12 cellular contexts compared by ENCODE assay signal in the genomic region with DNA sequence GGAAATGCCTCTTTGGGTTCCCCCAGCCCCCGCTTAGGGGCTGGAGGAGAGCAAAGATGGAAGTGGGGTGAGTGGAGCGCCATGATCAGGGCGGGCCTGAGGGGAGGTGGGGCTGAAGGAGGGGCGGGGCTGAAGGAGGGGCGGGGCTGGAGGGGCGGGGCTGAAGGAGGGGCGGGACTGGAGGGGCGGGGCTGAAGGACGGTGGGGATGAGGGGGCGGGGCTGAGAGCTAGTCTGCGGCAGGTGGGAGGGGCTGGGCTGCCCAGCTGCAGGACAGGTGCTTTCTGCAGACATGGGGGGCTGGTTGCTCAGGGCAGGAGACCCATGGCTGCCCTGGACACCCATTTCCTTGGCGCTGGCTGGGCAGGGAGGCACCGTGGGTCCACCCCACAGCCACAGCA. TPM values are rescaled to one million over a fixed set of nuclear protein-coding genes. Genes with fewer than 3 reads are reported as not detected.
DNase-seq lines count a peak whose midpoint lies in the region; ATAC-seq and TF ChIP-seq lines count a peak whose summit lies in the region.
"Had no signal": no experiment of that assay in that cellular context is flagged by ENCODE, and none has a peak within 500 bp of the region (broad histone marks: within the 10 kb centered on the region; RNA-seq: fewer than 3 reads in every experiment).

No MANE protein-coding gene starts in this region.

- no peak overlapping the region for H3K9ac ChIP-seq in HCT116 (ENCODE audit: low read length)

- H3K27ac ChIP-seq in HCT116 (ENCODE audit: low read depth, low read length): no peak overlapping the region
- H3K27ac ChIP-seq: brain microvascular endothelial cell, SJCRH30, tibial artery had no signal

- no peaks in the 10 kb centered on the region for H3K9me3 ChIP-seq in HCT116 (ENCODE audit: control insufficient read depth in 1 of 2, insufficient read depth in 1 of 2, low read depth in 1 of 2, low read length in 2 of 2)
- H3K9me3 ChIP-seq: SJCRH30, tibial artery had no signal

- CTCF ChIA-PET in HCT116 (lab: Charles Lee): no interaction called here

- DNase-seq in activated T-cell treated with anti-CD3 and anti-CD28 coated beads, Interleukin-2, amount 50 U/mL, for 24 hours: peak; percentile 37
- DNase-seq in activated T-cell treated with anti-CD3 and anti-CD28 coated beads, Interleukin-2, amount 50 U/mL, for 1 hour: no peak
- DNase-seq in HCT116 (ENCODE audit: low read depth, low spot score) (no peak), activated gamma-delta T cell (lab: John Stamatoyannopoulos, UW) (no peak), NCI-H446 treated with DMSO at 0.1 percent for 48 hours (lab: John Stamatoyannopoulos, UW) (no peak), SKM-1 treated with dmso at 0.1 percent for 144 hours (lab: John Stamatoyannopoulos, UW; ENCODE audit: unreplicated experiment) (no peak)
- DNase-seq in activated naive CD8-positive, alpha-beta T cell treated with anti-CD3 and anti-CD28 coated beads for 36 hours: peak; percentile 36
- DNase-seq in stimulated activated CD8-positive, alpha-beta memory T cell treated with anti-CD3 and anti-CD28 coated beads, Interleukin-2, amount 100 ng/mL, for 48 hours (ENCODE audit: low read depth in 2 of 2): peak; percentile 12 to 22
- DNase-seq: brain microvascular endothelial cell, left cardiac atrium, tibial artery had no signal

- no TSS peak for BruUV-seq in HCT116 (replicated peaks; lab: Mats Ljungman, UMichigan)

- H3K4me1 Mint-ChIP-seq in activated T-cell treated with anti-CD3 and anti-CD28 coated beads, Interleukin-2, amount 50 U/mL, for 24 hours (ENCODE audit: low read depth): no peaks in the 10 kb centered on the region
- H3K4me1 Mint-ChIP-seq in activated naive CD8-positive, alpha-beta T cell treated with anti-CD3 and anti-CD28 coated beads for 36 hours: no peaks in the 10 kb centered on the region

- no peaks in the 10 kb centered on the region for H3K36me3 Mint-ChIP-seq in activated T-cell treated with anti-CD3 and anti-CD28 coated beads, Interleukin-2, amount 50 U/mL, for 24 hours (ENCODE audit: low read depth)
- H3K36me3 Mint-ChIP-seq in activated naive CD8-positive, alpha-beta T cell treated with anti-CD3 and anti-CD28 coated beads for 36 hours: no peaks in the 10 kb centered on the region

- H3K4me3 Mint-ChIP-seq in activated T-cell treated with anti-CD3 and anti-CD28 coated beads, Interleukin-2, amount 50 U/mL, for 24 hours: no peak overlapping the region
- no peak overlapping the region for H3K4me3 Mint-ChIP-seq in activated naive CD8-positive, alpha-beta T cell treated with anti-CD3 and anti-CD28 coated beads for 36 hours

- H3K27me3 Mint-ChIP-seq in activated T-cell treated with anti-CD3 and anti-CD28 coated beads, Interleukin-2, amount 50 U/mL, for 24 hours: no peaks in the 10 kb centered on the region
- H3K27me3 Mint-ChIP-seq in activated naive CD8-positive, alpha-beta T cell treated with anti-CD3 and anti-CD28 coated beads for 36 hours: no peaks in the 10 kb centered on the region

- H3K9me2 ChIP-seq in HCT116 (ENCODE audit: insufficient read depth): no peaks in the 10 kb centered on the region

- H4K20me1 ChIP-seq in HCT116 (ENCODE audit: insufficient read depth): no peaks in the 10 kb centered on the region

- RAD21 ChIA-PET in HCT116 (lab: Charles Lee; ENCODE audit: low non-redundant PET in 1 of 2, low total read pairs in 2 of 2, uncharacterized antibody in 2 of 2, unreplicated experiment in 2 of 2): no interaction called here

- no peaks in the 10 kb centered on the region for H3K36me3 ChIP-seq in HCT116 (ENCODE audit: control insufficient read depth in 1 of 2, insufficient read depth in 2 of 2, low read length in 2 of 2)
- H3K36me3 ChIP-seq: brain microvascular endothelial cell, SJCRH30, tibial artery had no signal

- intact Hi-C loops in HCT116 (cut with micrococcal nuclease): no loop called here

- peaks cover 16 to 38% of the 10 kb centered on the region in 2 experiments for H3K4me1 ChIP-seq in HCT116 (ENCODE audit: control insufficient read depth in 1 of 2, insufficient read depth in 2 of 2, low read length in 2 of 2)
- H3K4me1 ChIP-seq: SJCRH30 had no signal

- peak overlapping the region in 1 of 2 experiments; percentile 24; a peak in 1 of 4 replicates for H3K4me3 ChIP-seq in HCT116 (replicated peaks in 1 of 2; ENCODE audit: low read depth in 1 of 2, low read length in 2 of 2)
- H3K4me3 ChIP-seq: SJCRH30, tibial artery had no signal

- H3K9me3 Mint-ChIP-seq in activated T-cell treated with anti-CD3 and anti-CD28 coated beads, Interleukin-2, amount 50 U/mL, for 24 hours: no peaks in the 10 kb centered on the region
- H3K9me3 Mint-ChIP-seq in activated naive CD8-positive, alpha-beta T cell treated with anti-CD3 and anti-CD28 coated beads for 36 hours: no peaks in the 10 kb centered on the region

- no peaks in the 10 kb centered on the region for H3K27me3 ChIP-seq in HCT116 (ENCODE audit: insufficient read depth, low read length)
- H3K27me3 ChIP-seq: SJCRH30 had no signal

- no peak for TF ChIP-seq RAD21 in HCT116 (IDR thresholded peaks at IDR 0.05; ENCODE audit: low read depth)

- TF ChIP-seq POLR2A in HCT116 (IDR thresholded peaks at IDR 0.05; ENCODE audit: borderline replicate concordance, extremely low read depth, insufficient read depth, insufficient read length): no peak

- POLR2A ChIA-PET in HCT116 (lab: Charles Lee): interaction anchor here (0.7 to 1.1 kb wide), 2 partner anchors 265 to 287 kb away, joined by 4 read pairs; no protein-coding TSS in a partner anchor

- no peak overlapping the region for H2AFZ ChIP-seq in HCT116 (ENCODE audit: low read depth, low read length, poor library complexity, severe bottlenecking)

- no peak for TF ChIP-seq CTCF in HCT116 (IDR thresholded peaks at IDR 0.05 in 2 of 3, conservative IDR thresholded peaks at IDR 0.05 in 1 of 3; ENCODE audit: borderline replicate concordance in 1 of 3, insufficient read depth in 1 of 3, low read depth in 2 of 3, low read length in 2 of 3)

- ATAC-seq in HCT116: peak; percentile 74
- ATAC-seq: left cardiac atrium had no signal

- H3K27ac Mint-ChIP-seq in activated T-cell treated with anti-CD3 and anti-CD28 coated beads, Interleukin-2, amount 50 U/mL, for 24 hours: no peak overlapping the region
- no peak overlapping the region for H3K27ac Mint-ChIP-seq in activated naive CD8-positive, alpha-beta T cell treated with anti-CD3 and anti-CD28 coated beads for 36 hours

- peak overlapping the region; percentile 70 for H3K4me2 ChIP-seq in HCT116 (ENCODE audit: low read length)

- no peaks in the 10 kb centered on the region for H3K79me2 ChIP-seq in HCT116 (ENCODE audit: insufficient read depth, low read length)

TF ChIP-seq in HCT116, 20 proteins besides CTCF, POLR2A, EP300 and RAD21 (continues in another document):
- TF ChIP-seq SIN3A (IDR thresholded peaks at IDR 0.05; ENCODE audit: low read depth) (no peak), EZH2 (IDR thresholded peaks at IDR 0.05) (no peak), ELF1 (IDR thresholded peaks at IDR 0.05; ENCODE audit: borderline replicate concordance, low read depth) (no peak), SRF (IDR thresholded peaks at IDR 0.05; ENCODE audit: low read depth) (no peak), TCF7L2 (IDR thresholded peaks at IDR 0.05; ENCODE audit: borderline replicate concordance, extremely low read depth, insufficient read depth, insufficient read length) (no peak), ZFX (IDR thresholded peaks at IDR 0.05) (no peak)
- TF ChIP-seq, protein P1, sequence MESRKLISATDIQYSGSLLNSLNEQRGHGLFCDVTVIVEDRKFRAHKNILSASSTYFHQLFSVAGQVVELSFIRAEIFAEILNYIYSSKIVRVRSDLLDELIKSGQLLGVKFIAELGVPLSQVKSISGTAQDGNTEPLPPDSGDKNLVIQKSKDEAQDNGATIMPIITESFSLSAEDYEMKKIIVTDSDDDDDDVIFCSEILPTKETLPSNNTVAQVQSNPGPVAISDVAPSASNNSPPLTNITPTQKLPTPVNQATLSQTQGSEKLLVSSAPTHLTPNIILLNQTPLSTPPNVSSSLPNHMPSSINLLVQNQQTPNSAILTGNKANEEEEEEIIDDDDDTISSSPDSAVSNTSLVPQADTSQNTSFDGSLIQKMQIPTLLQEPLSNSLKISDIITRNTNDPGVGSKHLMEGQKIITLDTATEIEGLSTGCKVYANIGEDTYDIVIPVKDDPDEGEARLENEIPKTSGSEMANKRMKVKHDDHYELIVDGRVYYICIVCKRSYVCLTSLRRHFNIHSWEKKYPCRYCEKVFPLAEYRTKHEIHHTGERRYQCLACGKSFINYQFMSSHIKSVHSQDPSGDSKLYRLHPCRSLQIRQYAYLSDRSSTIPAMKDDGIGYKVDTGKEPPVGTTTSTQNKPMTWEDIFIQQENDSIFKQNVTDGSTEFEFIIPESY (IDR thresholded peaks at IDR 0.05; ENCODE audit: extremely low read depth, insufficient replicate concordance, low read length): no peak

RNA-seq across cellular contexts. Expression of a gene that starts 39.1 kb away (rescaled TPM):
- total RNA-seq in HCT116 (2021; ENCODE audit: unreplicated experiment): 0.57 TPM
- 0.07 and 0.33 TPM in 2 replicates for polyA plus RNA-seq in HCT116 (2012)
- total RNA-seq in activated naive CD8-positive, alpha-beta T cell treated with anti-CD3 and anti-CD28 coated beads for 36 hours: not detected
- total RNA-seq: left cardiac atrium, SJCRH30 had no signal

RNA-seq across cellular contexts. Expression of a gene that starts 48.6 kb away (rescaled TPM):
- total RNA-seq in HCT116 (2021; ENCODE audit: unreplicated experiment): 94.1 TPM
- 141 and 162 TPM in 2 replicates for polyA plus RNA-seq in HCT116 (2012)
- 10 to 100 TPM; 81.8 to 91.3 TPM for total RNA-seq in activated naive CD8-positive, alpha-beta T cell treated with anti-CD3 and anti-CD28 coated beads for 36 hours

RNA-seq across cellular contexts. Expression of a gene that starts 48.8 kb away (rescaled TPM):
- 44.6 TPM for total RNA-seq in HCT116 (2021; ENCODE audit: unreplicated experiment)
- polyA plus RNA-seq in HCT116 (2012): 22.7 and 24.3 TPM in 2 replicates
- total RNA-seq in activated naive CD8-positive, alpha-beta T cell treated with anti-CD3 and anti-CD28 coated beads for 36 hours: 10 to 100 TPM; 14.7 to 14.9 TPM

Comparison
In these comparisons a context has a peak if more than half of its experiments do, and no peak if none do; other contexts are left out.
1. DNase-seq: peak in activated T-cell treated with anti-CD3 and anti-CD28 coated beads, Interleukin-2, amount 50 U/mL, for 24 hours (single experiment), activated naive CD8-positive, alpha-beta T cell treated with anti-CD3 and anti-CD28 coated beads for 36 hours (single experiment) and stimulated activated CD8-positive, alpha-beta memory T cell treated with anti-CD3 and anti-CD28 coated beads, Interleukin-2, amount 100 ng/mL, for 48 hours (2 of 2); none in activated T-cell treated with anti-CD3 and anti-CD28 coated beads, Interleukin-2, amount 50 U/mL, for 1 hour (single experiment), HCT116 (single experiment), activated gamma-delta T cell (single experiment), NCI-H446 treated with DMSO at 0.1 percent for 48 hours (single experiment) and SKM-1 treated with dmso at 0.1 percent for 144 hours (single experiment).